2 cellular contexts compared by ENCODE assay signal in the genomic region with DNA sequence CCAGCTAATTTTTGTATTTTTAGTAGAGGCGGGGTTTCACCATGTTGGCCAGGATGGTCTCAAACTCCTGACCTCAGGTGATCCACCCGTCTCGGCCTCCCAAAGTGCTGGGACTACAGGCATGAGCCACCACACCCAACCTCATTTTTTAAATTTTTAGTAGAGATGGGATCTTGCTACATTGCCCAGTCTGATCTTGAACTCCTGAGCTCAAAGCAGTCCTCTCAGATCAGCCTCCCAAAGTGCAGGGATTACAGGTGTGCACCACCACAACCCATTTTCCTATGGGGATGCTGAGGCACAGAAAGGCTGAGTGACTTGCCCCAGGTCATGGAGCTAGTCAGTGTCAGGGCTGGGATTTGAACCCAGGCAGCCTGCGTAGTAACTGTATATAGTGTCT. TPM values are rescaled to one million over a fixed set of nuclear protein-coding genes. Genes with fewer than 3 reads are reported as not detected.
"Had no signal": no experiment of that assay in that cellular context is flagged by ENCODE, and none has a peak within 500 bp of the region (broad histone marks: within the 10 kb centered on the region; RNA-seq: fewer than 3 reads in every experiment).

No MANE protein-coding gene starts in this region.

RNA-seq across cellular contexts. Expression of a gene that starts 9.7 kb away (rescaled TPM):
- total RNA-seq: GM23248, H4 had no signal
